In genomic region chr6:170186006-170186908, GRCh38 we compare ENCODE assay signal across 22 cellular contexts.
DNase-seq lines count a peak whose midpoint lies in the region; ATAC-seq and TF ChIP-seq lines count a peak whose summit lies in the region.
"Had no signal": no experiment of that assay in that cellular context is flagged by ENCODE, and none has a peak within 500 bp of the region (broad histone marks: within the 10 kb centered on the region; RNA-seq: fewer than 3 reads in every experiment).

No MANE protein-coding gene starts in this region.

- intact Hi-C loops in prostate gland (cut with DNase I): no loop called here

- no peak overlapping the region for H3K4me3 ChIP-seq in prostate gland
- H3K4me3 ChIP-seq: hepatocyte, SJSA1, skin epidermis had no signal

- 59% methylated on average over 24 of the region's 29 CpGs for WGBS in prostate gland

- no peak for TF ChIP-seq POLR2A in prostate gland (IDR thresholded peaks at IDR 0.05)

- H3K4me1 ChIP-seq in foreskin keratinocyte (peaks cover 5% of the 10 kb centered on the region), prostate gland (replicated peaks) (no peaks in the 10 kb centered on the region)
- H3K4me1 ChIP-seq: SJSA1 had no signal

- no peaks in the 10 kb centered on the region for H3K9me3 ChIP-seq in prostate gland

- no peak overlapping the region for H3K27ac ChIP-seq in foreskin keratinocyte
- no peak overlapping the region for H3K27ac ChIP-seq in prostate gland
- H3K27ac ChIP-seq: C4-2B, hepatocyte, SJSA1, skin epidermis, VCaP had no signal

- ATAC-seq in foreskin keratinocyte (peak; percentile 56), HG02973 (IDR thresholded peaks at IDR 0.05; ENCODE audit: unreplicated experiment) (no peak), HG03342 (IDR thresholded peaks at IDR 0.05; ENCODE audit: unreplicated experiment) (no peak)
- ATAC-seq: activated naive CD4-positive, alpha-beta T cell treated with anti-CD3 and anti-CD28 coated beads, Interleukin-2, amount 50 U/mL, for 72 hours; activated T-cell treated with anti-CD3 and anti-CD28 coated beads, Interleukin-2, amount 50 U/mL, for 72 hours; naive thymus-derived CD4-positive, alpha-beta T cell had no signal

- H3K27me3 ChIP-seq in foreskin keratinocyte: no peaks in the 10 kb centered on the region
- no peaks in the 10 kb centered on the region for H3K27me3 ChIP-seq in prostate gland (replicated peaks; ENCODE audit: insufficient read depth)
- H3K27me3 ChIP-seq: hepatocyte, SJSA1 had no signal

- DNase-seq in SIG-M5 treated with dmso at 0.1 percent for 504 hours (lab: John Stamatoyannopoulos, UW; ENCODE audit: unreplicated experiment): peak; percentile 4
- DNase-seq in SIG-M5 (lab: John Stamatoyannopoulos, UW): no peak
- peak; percentile 96 for DNase-seq in NCI-H69 (lab: John Stamatoyannopoulos, UW)
- no peak for DNase-seq in foreskin keratinocyte
- DNase-seq in prostate gland (ENCODE audit: low spot score): peak; percentile 5
- no peak for DNase-seq in superior temporal gyrus (ENCODE audit: extremely low spot score)
- DNase-seq: activated CD4-positive, alpha-beta T cell treated with anti-CD3 and anti-CD28 coated beads, Interleukin-2, amount 50 U/mL, for 48 hours; activated T-cell treated with anti-CD3 and anti-CD28 coated beads, Interleukin-2, amount 50 U/mL, for 72 hours; GF-D8; KG1; MV-4-11; naive thymus-derived CD4-positive, alpha-beta T cell; stimulated activated CD4-positive, alpha-beta T cell treated with anti-CD3 and anti-CD28 coated beads, Interleukin-4, amount 100 ng/mL, for 24 hours; T-helper 2 cell had no signal

- TF ChIP-seq CTCF in foreskin keratinocyte (conservative IDR thresholded peaks at IDR 0.05): no peak
- TF ChIP-seq CTCF in prostate gland (IDR thresholded peaks at IDR 0.05): no peak

- H3K36me3 ChIP-seq in prostate gland: no peaks in the 10 kb centered on the region
- H3K36me3 ChIP-seq: SJSA1 had no signal

Comparison
In these comparisons a context has a peak if more than half of its experiments do, and no peak if none do; other contexts are left out.
1. DNase-seq: peak in SIG-M5 treated with dmso at 0.1 percent for 504 hours (single experiment), NCI-H69 (single experiment) and prostate gland (single experiment); none in SIG-M5 (single experiment), foreskin keratinocyte (0 of 2) and superior temporal gyrus (single experiment).